In genomic region chr11:133928628-133929059, GRCh38 we compare ENCODE assay signal across 1 cellular context.
TF ChIP-seq lines count a peak whose summit lies in the region.

No MANE protein-coding gene starts in this region.

TF ChIP-seq in SK-N-SH, 30 proteins besides CTCF, POLR2A, EP300 and RAD21 (continued from another document):
- TF ChIP-seq PBX3 (IDR thresholded peaks at IDR 0.05) (no peak), IRF3 (IDR thresholded peaks at IDR 0.05; ENCODE audit: low read depth, low read length) (no peak), NFIC (IDR thresholded peaks at IDR 0.05; ENCODE audit: borderline replicate concordance) (no peak), USF1 (IDR thresholded peaks at IDR 0.05; ENCODE audit: borderline replicate concordance, low read depth) (no peak), TAF1 (IDR thresholded peaks at IDR 0.05; ENCODE audit: borderline replicate concordance, low read depth, low read length) (no peak), GATA2 (CRISPR knock-in tag; IDR thresholded peaks at IDR 0.05) (peak; percentile 74), SMC3 (IDR thresholded peaks at IDR 0.05; ENCODE audit: low read depth, low read length) (no peak), CHD2 (IDR thresholded peaks at IDR 0.05; ENCODE audit: low read length, partially characterized antibody) (no peak), RCOR1 (IDR thresholded peaks at IDR 0.05; ENCODE audit: low read length) (0 out of 2 replicates have a peak, but pooled peaks have one; percentile 35), GABPA (IDR thresholded peaks at IDR 0.05; ENCODE audit: low read depth) (no peak)
